ENCODE assay signal across 11 cellular contexts in the genomic region with DNA sequence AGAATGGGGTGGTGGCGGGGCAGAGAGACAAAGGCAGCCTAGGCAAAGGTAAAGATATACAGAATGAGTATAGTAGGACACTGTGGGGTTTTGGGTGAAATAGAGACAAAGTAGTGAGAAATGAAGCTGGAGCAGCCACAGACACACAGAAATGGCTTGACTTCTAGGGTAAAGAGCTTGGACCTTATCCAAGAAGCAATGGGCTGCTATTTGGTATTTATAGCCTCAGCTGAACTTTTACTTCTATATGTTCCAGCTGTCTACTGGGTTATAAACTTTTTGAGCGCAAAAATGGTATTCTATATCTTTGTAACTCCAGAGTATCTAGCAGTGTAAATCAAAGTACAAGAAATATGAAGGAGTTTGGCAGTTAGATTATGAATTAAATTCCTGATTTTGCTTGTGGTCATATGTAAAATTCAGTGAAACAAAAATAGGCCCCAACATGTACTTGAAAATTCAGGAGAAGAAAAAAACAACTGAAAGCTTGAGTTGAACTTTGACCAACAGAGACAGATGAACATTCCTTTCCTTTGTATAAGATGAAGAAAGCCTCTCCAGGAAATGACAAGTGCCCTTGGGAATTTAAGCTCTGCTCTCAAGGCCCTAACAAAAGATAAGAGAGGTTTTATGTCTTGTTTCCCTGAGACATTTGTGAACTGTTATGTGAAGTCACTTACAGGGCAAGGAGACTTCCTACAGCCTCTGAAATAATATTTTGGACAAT.
A peak's percentile ranks its signal among the peaks of the same experiment; 100 is the strongest.
DNase-seq lines count a peak whose midpoint lies in the region; ATAC-seq and TF ChIP-seq lines count a peak whose summit lies in the region.
"Had no signal": no experiment of that assay in that cellular context is flagged by ENCODE, and none has a peak within 500 bp of the region (broad histone marks: within the 10 kb centered on the region; RNA-seq: fewer than 3 reads in every experiment).

No MANE protein-coding gene starts in this region.

- H3K9me3 Mint-ChIP-seq in activated CD8-positive, alpha-beta memory T cell treated with anti-CD3 and anti-CD28 coated beads, Interleukin-2, amount 10 ng/mL, durations not matched to agents 7 days and 5 days (ENCODE audit: low read depth), result no peaks in the 10 kb centered on the region
- H3K9me3 Mint-ChIP-seq: activated CD4-positive, alpha-beta memory T cell treated with anti-CD3 and anti-CD28 coated beads for 36 hours; dendritic cell treated with granulocyte-macrophage colony-stimulating factor and Interleukin-4, amounts not matched to agents 40 ng/mL and 50 ng/mL, for 4 days; naive B cell had no signal

- H3K4me1 ChIP-seq in hepatocyte (ENCODE audit: insufficient read depth), result peaks cover 26% of the 10 kb centered on the region
- H3K4me1 ChIP-seq in subcutaneous abdominal adipose tissue (ENCODE audit: control insufficient read depth in 5 of 5, insufficient read depth in 5 of 5, low read length in 5 of 5), result peaks cover 0 to 20% (median 9%) of the 10 kb centered on the region in 5 donors

- no peaks in the 10 kb centered on the region for H3K9me2 ChIP-seq in hepatocyte (replicated peaks; ENCODE audit: insufficient read depth)

- no peaks in the 10 kb centered on the region for H3K27me3 ChIP-seq in hepatocyte
- H3K27me3 ChIP-seq in subcutaneous abdominal adipose tissue (ENCODE audit: control insufficient read depth in 5 of 5, insufficient read depth in 4 of 5, low read length in 5 of 5), result peaks cover 0 to 3% (median 0%) of the 10 kb centered on the region in 5 donors

- no peak for TF ChIP-seq CTCF in hepatocyte (IDR thresholded peaks at IDR 0.05; ENCODE audit: poor library complexity)

- no peaks in the 10 kb centered on the region for H3K79me2 ChIP-seq in hepatocyte

- CTCF ChIA-PET in activated CD8-positive, alpha-beta memory T cell treated with anti-CD3 and anti-CD28 coated beads, Interleukin-2, amount 10 ng/mL, durations not matched to agents 7 days and 5 days (lab: Charles Lee), result no interaction called here

- WGBS in hepatocyte (ENCODE audit: low lambda C conversion rate, missing lambda C conversion rate), result 63% methylated on average over 2 of the region's 2 CpGs

- H2AFZ ChIP-seq in hepatocyte, result peak overlapping the region; percentile 7

- H3K9me3 ChIP-seq in hepatocyte (ENCODE audit: low read depth) (no peaks in the 10 kb centered on the region), subcutaneous abdominal adipose tissue (ENCODE audit: control insufficient read depth in 5 of 5, low read length in 5 of 5) (no peaks in the 10 kb centered on the region)

- H3K4me2 ChIP-seq in hepatocyte, result peak overlapping the region; percentile 30

- no peak for ATAC-seq in activated CD8-positive, alpha-beta memory T cell treated with anti-CD3 and anti-CD28 coated beads, Interleukin-2, amount 10 ng/mL, durations not matched to agents 7 days and 5 days

- H3K36me3 Mint-ChIP-seq in activated CD8-positive, alpha-beta memory T cell treated with anti-CD3 and anti-CD28 coated beads, Interleukin-2, amount 10 ng/mL, durations not matched to agents 7 days and 5 days, result no peaks in the 10 kb centered on the region
- H3K36me3 Mint-ChIP-seq: activated CD4-positive, alpha-beta memory T cell treated with anti-CD3 and anti-CD28 coated beads for 36 hours; naive B cell had no signal

- H3K36me3 ChIP-seq in hepatocyte (replicated peaks; ENCODE audit: insufficient read depth, low read depth) (no peaks in the 10 kb centered on the region), subcutaneous abdominal adipose tissue (ENCODE audit: control insufficient read depth in 5 of 5, insufficient read depth in 5 of 5, low read length in 5 of 5) (no peaks in the 10 kb centered on the region)

- H3K4me3 Mint-ChIP-seq in activated CD8-positive, alpha-beta memory T cell treated with anti-CD3 and anti-CD28 coated beads, Interleukin-2, amount 10 ng/mL, durations not matched to agents 7 days and 5 days, result no peak overlapping the region
- H3K4me3 Mint-ChIP-seq: activated CD4-positive, alpha-beta memory T cell treated with anti-CD3 and anti-CD28 coated beads for 36 hours; dendritic cell treated with granulocyte-macrophage colony-stimulating factor and Interleukin-4, amounts not matched to agents 40 ng/mL and 50 ng/mL, for 4 days; naive B cell had no signal

- no peaks in the 10 kb centered on the region for H3K4me1 Mint-ChIP-seq in activated CD8-positive, alpha-beta memory T cell treated with anti-CD3 and anti-CD28 coated beads, Interleukin-2, amount 10 ng/mL, durations not matched to agents 7 days and 5 days
- H3K4me1 Mint-ChIP-seq: naive B cell had no signal

- H3K27me3 Mint-ChIP-seq in activated CD8-positive, alpha-beta memory T cell treated with anti-CD3 and anti-CD28 coated beads, Interleukin-2, amount 10 ng/mL, durations not matched to agents 7 days and 5 days, result no peaks in the 10 kb centered on the region
- H3K27me3 Mint-ChIP-seq: activated CD4-positive, alpha-beta memory T cell treated with anti-CD3 and anti-CD28 coated beads for 36 hours; dendritic cell treated with granulocyte-macrophage colony-stimulating factor and Interleukin-4, amounts not matched to agents 40 ng/mL and 50 ng/mL, for 4 days had no signal

- no peaks in the 10 kb centered on the region for H4K20me1 ChIP-seq in hepatocyte (ENCODE audit: insufficient read depth, poor library complexity, severe bottlenecking)

- H3K4me3 ChIP-seq in hepatocyte, result no peak overlapping the region
- no peak overlapping the region for H3K4me3 ChIP-seq in subcutaneous abdominal adipose tissue (ENCODE audit: low read depth in 1 of 5, low read length in 5 of 5)

- DNase-seq in HCEC 1CT (peak; percentile 89), SW480 (ENCODE audit: low spot score) (peak; percentile 27), hepatocyte (ENCODE audit: low spot score) (peak; percentile 56), anterior cingulate cortex (lab: John Stamatoyannopoulos, UW) (no peak), NCI-H748 (lab: John Stamatoyannopoulos, UW; ENCODE audit: unreplicated experiment) (no peak)
- DNase-seq in activated CD8-positive, alpha-beta memory T cell treated with anti-CD3 and anti-CD28 coated beads, Interleukin-2, amount 10 ng/mL, durations not matched to agents 7 days and 5 days, result no peak
- DNase-seq: activated CD4-positive, alpha-beta memory T cell treated with anti-CD3 and anti-CD28 coated beads for 36 hours; naive B cell; NCI-H748 treated with DMSO at 0.1 percent for 48 hours had no signal

- H3K9ac ChIP-seq in subcutaneous abdominal adipose tissue (ENCODE audit: low read length in 5 of 5), result peak overlapping the region in 2 of 5 donors; percentile 14 to 50

- H3K27ac ChIP-seq in hepatocyte (peak overlapping the region; percentile 87), subcutaneous abdominal adipose tissue (ENCODE audit: low read depth, low read length) (peak overlapping the region; percentile 81)

- no peak overlapping the region for H3K27ac Mint-ChIP-seq in activated CD8-positive, alpha-beta memory T cell treated with anti-CD3 and anti-CD28 coated beads, Interleukin-2, amount 10 ng/mL, durations not matched to agents 7 days and 5 days
- H3K27ac Mint-ChIP-seq: activated CD4-positive, alpha-beta memory T cell treated with anti-CD3 and anti-CD28 coated beads for 36 hours; dendritic cell treated with granulocyte-macrophage colony-stimulating factor and Interleukin-4, amounts not matched to agents 40 ng/mL and 50 ng/mL, for 4 days had no signal

Comparison
In these comparisons a context has a peak if more than half of its experiments do, and no peak if none do; other contexts are left out.
1. DNase-seq: peak in HCEC 1CT (single experiment), SW480 (single experiment) and hepatocyte (single experiment); none in anterior cingulate cortex (0 of 58), NCI-H748 (single experiment) and activated CD8-positive, alpha-beta memory T cell treated with anti-CD3 and anti-CD28 coated beads, Interleukin-2, amount 10 ng/mL, durations not matched to agents 7 days and 5 days (single experiment).